ENCODE assay signal across 16 cellular contexts in the genomic region with DNA sequence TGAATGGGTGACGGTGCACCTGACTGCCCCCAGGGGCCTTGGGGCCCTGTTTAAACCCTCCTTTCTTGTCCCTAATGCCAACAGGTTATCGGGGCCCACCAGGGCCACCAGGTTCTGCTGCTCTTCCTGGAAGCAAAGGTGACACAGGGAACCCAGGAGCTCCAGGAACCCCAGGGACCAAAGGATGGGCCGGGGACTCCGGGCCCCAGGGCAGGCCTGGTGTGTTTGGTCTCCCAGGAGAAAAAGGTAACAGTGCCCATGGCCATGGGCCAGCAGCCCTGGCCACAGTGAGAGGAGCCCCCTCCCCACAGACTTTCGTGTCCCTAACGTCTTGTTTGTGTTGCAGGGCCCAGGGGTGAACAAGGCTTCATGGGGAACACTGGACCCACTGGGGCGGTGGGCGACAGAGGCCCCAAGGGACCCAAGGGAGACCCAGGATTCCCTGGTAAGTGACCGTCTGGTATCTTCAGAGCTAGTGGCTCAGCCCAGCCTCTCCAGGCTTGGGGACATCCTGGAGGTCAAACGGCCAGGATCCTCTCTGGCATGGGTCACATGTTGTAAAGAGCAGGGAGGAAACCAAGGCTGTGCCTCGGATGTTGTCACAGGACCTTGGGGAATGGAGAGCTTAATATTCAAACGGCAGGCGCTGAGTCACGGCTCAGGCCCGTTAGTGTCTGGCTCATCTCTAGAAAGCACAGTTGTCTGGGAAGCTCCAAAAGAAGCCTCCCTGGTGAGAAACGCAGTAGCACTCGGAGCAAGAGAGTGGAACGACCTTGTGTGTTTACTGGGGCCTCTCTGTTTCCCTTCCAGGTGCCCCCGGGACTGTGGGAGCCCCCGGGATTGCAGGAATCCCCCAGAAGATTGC. TPM values are rescaled to one million over a fixed set of nuclear protein-coding genes. Genes with fewer than 3 reads are reported as not detected.
DNase-seq lines count a peak whose midpoint lies in the region; TF ChIP-seq lines count a peak whose summit lies in the region.
"Had no signal": no experiment of that assay in that cellular context is flagged by ENCODE, and none has a peak within 500 bp of the region (broad histone marks: within the 10 kb centered on the region; RNA-seq: fewer than 3 reads in every experiment).

No MANE protein-coding gene starts in this region.

- H3K4me1 ChIP-seq in BLaER1 (peaks cover 36% of the 10 kb centered on the region), neural progenitor cell (no peaks in the 10 kb centered on the region)

- no peaks in the 10 kb centered on the region for H3K4me1 Mint-ChIP-seq in neural progenitor cell
- H3K4me1 Mint-ChIP-seq in activated CD4-positive, alpha-beta memory T cell treated with anti-CD3 and anti-CD28 coated beads for 36 hours (ENCODE audit: low read depth) = no peaks in the 10 kb centered on the region
- H3K4me1 Mint-ChIP-seq in Calu3 (ENCODE audit: low read depth, unreplicated experiment) = no peaks in the 10 kb centered on the region

- POLR2A ChIA-PET in activated CD4-positive, alpha-beta memory T cell treated with anti-CD3 and anti-CD28 coated beads for 36 hours (lab: Charles Lee) = no interaction called here

- H3K27me3 ChIP-seq in BLaER1 (no peaks in the 10 kb centered on the region), neural progenitor cell (no peaks in the 10 kb centered on the region)
- H3K27me3 ChIP-seq: uterus had no signal

- H2AFZ ChIP-seq in neural progenitor cell (replicated peaks) = no peak overlapping the region

- H3K27ac Mint-ChIP-seq in neural progenitor cell (peak overlapping the region; percentile 46), Calu3 (ENCODE audit: unreplicated experiment) (no peak overlapping the region)
- no peak overlapping the region for H3K27ac Mint-ChIP-seq in activated CD4-positive, alpha-beta memory T cell treated with anti-CD3 and anti-CD28 coated beads for 36 hours

- CTCF ChIA-PET in activated CD4-positive, alpha-beta memory T cell treated with anti-CD3 and anti-CD28 coated beads for 36 hours (lab: Charles Lee) = interaction anchor here (0.6 kb wide), 1 partner anchor 285 kb away, joined by 3 read pairs; no protein-coding TSS in a partner anchor
- CTCF ChIA-PET in Calu3 (lab: Charles Lee) = no interaction called here

- no peaks in the 10 kb centered on the region for H3K9me3 Mint-ChIP-seq in neural progenitor cell
- peaks cover 3% of the 10 kb centered on the region for H3K9me3 Mint-ChIP-seq in activated CD4-positive, alpha-beta memory T cell treated with anti-CD3 and anti-CD28 coated beads for 36 hours
- no peaks in the 10 kb centered on the region for H3K9me3 Mint-ChIP-seq in Calu3 (ENCODE audit: low read depth, unreplicated experiment)

- no peak overlapping the region for H3K4me3 Mint-ChIP-seq in neural progenitor cell
- no peak overlapping the region for H3K4me3 Mint-ChIP-seq in activated CD4-positive, alpha-beta memory T cell treated with anti-CD3 and anti-CD28 coated beads for 36 hours
- H3K4me3 Mint-ChIP-seq in Calu3 (ENCODE audit: low read depth, unreplicated experiment) = no peak overlapping the region

- peak overlapping the region; percentile 83 for H3K27ac ChIP-seq in BLaER1
- H3K27ac ChIP-seq in neural progenitor cell = no peak overlapping the region
- H3K27ac ChIP-seq: SK-N-MC, uterus had no signal

- 0 out of 2 replicates have a peak overlapping the region, but pooled peaks have one; percentile 16 for H3K4me3 ChIP-seq in BLaER1
- H3K4me3 ChIP-seq in choroid plexus epithelial cell (ENCODE audit: low read depth, low read length) = no peak overlapping the region
- H3K4me3 ChIP-seq in neural progenitor cell = no peak overlapping the region
- H3K4me3 ChIP-seq: SK-N-MC, uterus had no signal

- H3K9me3 ChIP-seq in BLaER1 = peaks cover 20% of the 10 kb centered on the region
- H3K9me3 ChIP-seq in neural progenitor cell (ENCODE audit: low read depth) = no peaks in the 10 kb centered on the region
- H3K9me3 ChIP-seq: uterus had no signal

- H3K9ac ChIP-seq in BLaER1 (peak overlapping the region; percentile 46; the same call in 1 of the 2 replicates), neural progenitor cell (no peak overlapping the region)

- DNase-seq in HS-5 (ENCODE audit: low read depth) (peak; percentile 5), choroid plexus epithelial cell (ENCODE audit: low read depth) (peak; percentile 84), neural progenitor cell (ENCODE audit: low spot score) (no peak), RKO (ENCODE audit: low spot score) (no peak), LoVo (ENCODE audit: low spot score) (no peak), Calu3 (no peak)
- no peak for DNase-seq in activated CD4-positive, alpha-beta memory T cell treated with anti-CD3 and anti-CD28 coated beads for 36 hours
- DNase-seq: activated CD8-positive, alpha-beta memory T cell treated with anti-CD3 and anti-CD28 coated beads, Interleukin-2, amount 50 U/mL, for 48 hours; GDM1; KG1; NCI-H2107; stimulated activated CD4-positive, alpha-beta T cell treated with anti-CD3 and anti-CD28 coated beads, Interleukin-1b, Interleukin-23, amount 100 ng/mL, for 48 hours; uterus had no signal

- no peak for TF ChIP-seq CTCF in choroid plexus epithelial cell (conservative IDR thresholded peaks at IDR 0.05; ENCODE audit: low read depth, low read length)
- no peak for TF ChIP-seq CTCF in neural progenitor cell (IDR thresholded peaks at IDR 0.05)
- TF ChIP-seq CTCF in Calu3 (IDR thresholded peaks at IDR 0.05; ENCODE audit: unreplicated experiment) = no peak

- peak overlapping the region; percentile 89 for H3K4me2 ChIP-seq in BLaER1
- no peak overlapping the region for H3K4me2 ChIP-seq in neural progenitor cell

- no peaks in the 10 kb centered on the region for H3K27me3 Mint-ChIP-seq in neural progenitor cell (ENCODE audit: insufficient read depth, low read depth)
- peaks cover 9% of the 10 kb centered on the region for H3K27me3 Mint-ChIP-seq in activated CD4-positive, alpha-beta memory T cell treated with anti-CD3 and anti-CD28 coated beads for 36 hours
- H3K27me3 Mint-ChIP-seq in Calu3 (ENCODE audit: unreplicated experiment) = no peaks in the 10 kb centered on the region

- intact Hi-C loops in activated CD4-positive, alpha-beta memory T cell treated with anti-CD3 and anti-CD28 coated beads for 36 hours (cut with micrococcal nuclease) = no loop called here
- intact Hi-C loops in Calu3 (cut with micrococcal nuclease; ENCODE audit: unreplicated experiment) = loop anchor here (10.0 kb wide), 1 partner anchor 52 kb away; no protein-coding TSS in a partner anchor

- no peaks in the 10 kb centered on the region for H3K79me2 ChIP-seq in neural progenitor cell (ENCODE audit: low read depth)

- H3K36me3 Mint-ChIP-seq in neural progenitor cell (peaks cover 53% of the 10 kb centered on the region), Calu3 (ENCODE audit: insufficient read depth, unreplicated experiment) (no peaks in the 10 kb centered on the region)
- no peaks in the 10 kb centered on the region for H3K36me3 Mint-ChIP-seq in activated CD4-positive, alpha-beta memory T cell treated with anti-CD3 and anti-CD28 coated beads for 36 hours
- H3K36me3 Mint-ChIP-seq: activated naive CD4-positive, alpha-beta T cell treated with anti-CD3 and anti-CD28 coated beads, Interleukin-2, amount 50 U/mL, for 72 hours had no signal

- H3F3A ChIP-seq in neural progenitor cell (ENCODE audit: low read depth) = no peaks in the 10 kb centered on the region

- no TSS peak for BruUV-seq in Calu3 (replicated peaks; lab: Mats Ljungman, UMichigan)

- H3K36me3 ChIP-seq in BLaER1 (no peaks in the 10 kb centered on the region), neural progenitor cell (no peaks in the 10 kb centered on the region)
- H3K36me3 ChIP-seq: uterus had no signal

- H4K20me1 ChIP-seq in BLaER1 = no peaks in the 10 kb centered on the region
- no peaks in the 10 kb centered on the region for H4K20me1 ChIP-seq in neural progenitor cell (ENCODE audit: low read depth)

RNA-seq across cellular contexts. Expression of a gene that starts 58.3 kb away (rescaled TPM):
- total RNA-seq in neural progenitor cell (ENCODE audit: low replicate concordance) = 0.58 and 2.4 TPM in 2 replicates
- 1 to 10 TPM; 1.4 to 2.1 TPM for total RNA-seq in activated CD4-positive, alpha-beta memory T cell treated with anti-CD3 and anti-CD28 coated beads for 36 hours
- 9.7 and 11.9 TPM in 2 replicates for total RNA-seq in Calu3 (2022)

Comparison
In these comparisons a context has a peak if more than half of its experiments do, and no peak if none do; other contexts are left out.
1. DNase-seq: peak in HS-5 (single experiment) and choroid plexus epithelial cell (single experiment); none in neural progenitor cell (single experiment), activated CD4-positive, alpha-beta memory T cell treated with anti-CD3 and anti-CD28 coated beads for 36 hours (single experiment), RKO (single experiment), LoVo (single experiment) and Calu3 (single experiment).